Comparison of ENCODE assay signal across 8 cellular contexts in genomic region chr3:10194328-10195071, GRCh38. TPM values are rescaled to one million over a fixed set of nuclear protein-coding genes. Genes with fewer than 3 reads are reported as not detected.
DNase-seq lines count a peak whose midpoint lies in the region; ATAC-seq and TF ChIP-seq lines count a peak whose summit lies in the region.

No MANE protein-coding gene starts in this region.

- H3K27ac ChIP-seq in GM23338 (ENCODE audit: low read depth) (no peak overlapping the region), dorsolateral prefrontal cortex (peak overlapping the region; percentile 59 to 100 (median 98))

- no peak overlapping the region for H3K4me2 ChIP-seq in GM23338

- H3F3A ChIP-seq in GM23338 (replicated peaks; ENCODE audit: low read depth): no peaks in the 10 kb centered on the region

- H3K4me3 ChIP-seq in GM23338 (no peak overlapping the region), dorsolateral prefrontal cortex (no peak overlapping the region), neuron (ENCODE audit: low read length) (no peak overlapping the region)

- H3K79me2 ChIP-seq in GM23338 (replicated peaks; ENCODE audit: insufficient read depth): no peaks in the 10 kb centered on the region

- peaks cover 19% of the 10 kb centered on the region for H3K4me1 Mint-ChIP-seq in GM23338

- H2AFZ ChIP-seq in GM23338 (no peak overlapping the region), neuron (ENCODE audit: low read depth, low read length) (peak overlapping the region; percentile 12)

- no peaks in the 10 kb centered on the region for H3K27me3 ChIP-seq in GM23338 (ENCODE audit: insufficient read depth)
- H3K27me3 ChIP-seq in dorsolateral prefrontal cortex: no peaks in the 10 kb centered on the region
- H3K27me3 ChIP-seq in neuron (ENCODE audit: insufficient read depth, low read length): no peaks in the 10 kb centered on the region

- no peaks in the 10 kb centered on the region for H3K9me3 Mint-ChIP-seq in GM23338

- intact Hi-C loops in dorsolateral prefrontal cortex (cut with DNase I): no loop called here

- ATAC-seq in GM23338 (no peak), HG03432 (IDR thresholded peaks at IDR 0.05; ENCODE audit: unreplicated experiment) (no peak)

- no peaks in the 10 kb centered on the region for H3K9me2 ChIP-seq in GM23338 (ENCODE audit: insufficient read depth)

- no peaks in the 10 kb centered on the region for H3K36me3 Mint-ChIP-seq in GM23338 (ENCODE audit: low read depth)

- peaks cover 3% of the 10 kb centered on the region for H3K27me3 Mint-ChIP-seq in GM23338 (ENCODE audit: insufficient read depth, low read depth, poor library complexity)

- peak overlapping the region; percentile 18; the same call in 1 of the 2 replicates for H3K27ac Mint-ChIP-seq in GM23338

- no peaks in the 10 kb centered on the region for H3K9me3 ChIP-seq in neuron (ENCODE audit: low read length)

- H3K36me3 ChIP-seq in GM23338 (ENCODE audit: insufficient read depth) (no peaks in the 10 kb centered on the region), neuron (ENCODE audit: insufficient read depth, low read length) (no peaks in the 10 kb centered on the region)

- TF ChIP-seq CTCF in GM23338 (conservative IDR thresholded peaks at IDR 0.05; ENCODE audit: low read depth in 2 of 2) (no peak), dorsolateral prefrontal cortex (IDR thresholded peaks at IDR 0.05 in 54 of 56, conservative IDR thresholded peaks at IDR 0.05 in 2 of 56; ENCODE audit: low read depth in 1 of 56, partially characterized antibody in 56 of 56) (no peak)

- no peaks in the 10 kb centered on the region; the same call in 1 of the 2 replicates for H4K20me1 ChIP-seq in GM23338 (replicated peaks; ENCODE audit: insufficient read depth)

- H3K4me3 Mint-ChIP-seq in GM23338: no peak overlapping the region

- DNase-seq in GM23338 (ENCODE audit: low spot score): no peak
- peak; percentile 56 to 57 for DNase-seq in activated CD4-positive, alpha-beta T cell treated with anti-CD3 and anti-CD28 coated beads for 4 hours
- DNase-seq in dorsolateral prefrontal cortex: peak in 8 of 10 donors; percentile 52 to 79 (median 68)
- no peak for DNase-seq in NCI-H748 treated with DMSO at 0.1 percent for 48 hours (lab: John Stamatoyannopoulos, UW)
- DNase-seq in NCI-H187 treated with DMSO at 0.1 percent for 48 hours (lab: John Stamatoyannopoulos, UW): no peak
- DNase-seq in iPS-NIHi7 (ENCODE audit: extremely low spot score): no peak

- H3K4me1 ChIP-seq in GM23338 (ENCODE audit: insufficient read depth) (peaks cover 7% of the 10 kb centered on the region; the same call in 1 of the 2 replicates), neuron (ENCODE audit: insufficient read depth, low read length) (peaks cover 4% of the 10 kb centered on the region)

TF ChIP-seq in GM23338, 12 proteins besides CTCF, POLR2A, EP300 and RAD21 (continues in another document):
- TF ChIP-seq ETS1 (IDR thresholded peaks at IDR 0.05) (no peak), ZNF331 (CRISPR knock-in tag; IDR thresholded peaks at IDR 0.05; ENCODE audit: low read depth) (no peak), EZH2 (IDR thresholded peaks at IDR 0.05; ENCODE audit: low read depth, unreplicated experiment) (no peak), POLR2AphosphoS5 (IDR thresholded peaks at IDR 0.05; ENCODE audit: low read depth) (no peak), NANOG (IDR thresholded peaks at IDR 0.05; ENCODE audit: borderline replicate concordance) (no peak), REST (IDR thresholded peaks at IDR 0.05; ENCODE audit: unreplicated experiment) (no peak), STAT1 (IDR thresholded peaks at IDR 0.05; ENCODE audit: unreplicated experiment) (no peak), ZNF114 (CRISPR knock-in tag; IDR thresholded peaks at IDR 0.05) (no peak)

RNA-seq across cellular contexts. Expression of gene IRAK2, which starts 29.8 kb away (rescaled TPM):
- total RNA-seq in GM23338 (2014; rRNA removed; shearing (Covaris generic)): 0.85 and 1.4 TPM in 2 replicates
- 0.37 and 0.68 TPM in 2 replicates for polyA plus RNA-seq in GM23338 (2016; fragmentation: Nextera tagmentation; extraction: Ambion mirVana)
- total RNA-seq in dorsolateral prefrontal cortex: 10 to 100 TPM in 9 of 120 experiments, 1 to 10 TPM in 111; 3.6 to 16.8 (median 6.7) TPM

RNA-seq across cellular contexts. Expression of gene VHL, which starts 52.9 kb away (rescaled TPM):
- 46.7 and 62.8 TPM in 2 replicates for total RNA-seq in GM23338 (2014; rRNA removed; shearing (Covaris generic))
- 16.7 and 18.7 TPM in 2 replicates for polyA plus RNA-seq in GM23338 (2016; fragmentation: Nextera tagmentation; extraction: Ambion mirVana)
- total RNA-seq in dorsolateral prefrontal cortex: 10 to 100 TPM; 33.7 to 54.9 (median 42.9) TPM

RNA-seq across cellular contexts. Expression of gene TATDN2, which starts 53.8 kb away (rescaled TPM):
- 19.1 and 21.8 TPM in 2 replicates for total RNA-seq in GM23338 (2014; rRNA removed; shearing (Covaris generic))
- 4.8 and 6.1 TPM in 2 replicates for polyA plus RNA-seq in GM23338 (2016; fragmentation: Nextera tagmentation; extraction: Ambion mirVana)
- total RNA-seq in dorsolateral prefrontal cortex: 10 to 100 TPM; 28.5 to 54.1 (median 41.6) TPM

Comparison
In these comparisons a context has a peak if more than half of its experiments do, and no peak if none do; other contexts are left out.
1. DNase-seq: peak in activated CD4-positive, alpha-beta T cell treated with anti-CD3 and anti-CD28 coated beads for 4 hours (2 of 2) and dorsolateral prefrontal cortex (8 of 10); none in GM23338 (single experiment), NCI-H748 treated with DMSO at 0.1 percent for 48 hours (single experiment), NCI-H187 treated with DMSO at 0.1 percent for 48 hours (single experiment) and iPS-NIHi7 (single experiment).